8 cellular contexts compared by ENCODE assay signal in genomic region chr14:73644531-73645247, GRCh38. TPM values are rescaled to one million over a fixed set of nuclear protein-coding genes. Genes with fewer than 3 reads are reported as not detected.
DNase-seq lines count a peak whose midpoint lies in the region; TF ChIP-seq lines count a peak whose summit lies in the region.

Gene DNAL1, plus strand, starts transcription at chr14:73644986. Its CDS starts 54 bp downstream, at chr14:73645040.

- no peaks in the 10 kb centered on the region for H3K9me3 Mint-ChIP-seq in HFFc6
- H3K9me3 Mint-ChIP-seq in activated naive CD4-positive, alpha-beta T cell treated with anti-CD3 and anti-CD28 coated beads, Interleukin-2, amount 10 ng/mL, durations not matched to agents 7 days and 5 days, result no peaks in the 10 kb centered on the region

- no peaks in the 10 kb centered on the region; the same call in 1 of the 2 replicates for H3K27me3 Mint-ChIP-seq in HFFc6 (ENCODE audit: insufficient read depth)
- H3K27me3 Mint-ChIP-seq in activated naive CD4-positive, alpha-beta T cell treated with anti-CD3 and anti-CD28 coated beads, Interleukin-2, amount 10 ng/mL, durations not matched to agents 7 days and 5 days, result peaks cover 3% of the 10 kb centered on the region

- H3K4me3 Mint-ChIP-seq in HFFc6, result peak within 1 kb of the TSS; percentile 100
- H3K4me3 Mint-ChIP-seq in activated naive CD4-positive, alpha-beta T cell treated with anti-CD3 and anti-CD28 coated beads, Interleukin-2, amount 10 ng/mL, durations not matched to agents 7 days and 5 days, result peak within 1 kb of the TSS; percentile 94

- in situ Hi-C loops in SK-MEL-5 (cut with HindIII; ENCODE audit: low pct_unique_long_range_greater_than_20kb, low sequenced_read_pairs), result no loop called here

- DNase-seq in GM04503 (ENCODE audit: low read depth) (peak; percentile 62), HFFc6 (peak; percentile 88), NAMALWA (ENCODE audit: low spot score) (peak; percentile 82), SK-MEL-5 (ENCODE audit: low read depth, low spot score) (peak; percentile 87), germinal center (ENCODE audit: low spot score) (peak; percentile 97), non-pigmented ciliary epithelial cell (ENCODE audit: low read depth) (peak; percentile 36), superior temporal gyrus (ENCODE audit: extremely low spot score) (peak; percentile 92)
- peak; percentile 94 for DNase-seq in activated naive CD4-positive, alpha-beta T cell treated with anti-CD3 and anti-CD28 coated beads, Interleukin-2, amount 10 ng/mL, durations not matched to agents 7 days and 5 days

- TF ChIP-seq CTCF in HFFc6 (IDR thresholded peaks at IDR 0.05), result peak; percentile 11; the same call in 1 of the 2 replicates

- H3K36me3 Mint-ChIP-seq in HFFc6 (ENCODE audit: low read depth), result peaks cover 5% of the 10 kb centered on the region
- peaks cover 4% of the 10 kb centered on the region for H3K36me3 Mint-ChIP-seq in activated naive CD4-positive, alpha-beta T cell treated with anti-CD3 and anti-CD28 coated beads, Interleukin-2, amount 10 ng/mL, durations not matched to agents 7 days and 5 days

- H3K4me1 Mint-ChIP-seq in HFFc6 (ENCODE audit: low read depth), result peaks cover 33% of the 10 kb centered on the region
- peaks cover 21% of the 10 kb centered on the region for H3K4me1 Mint-ChIP-seq in activated naive CD4-positive, alpha-beta T cell treated with anti-CD3 and anti-CD28 coated beads, Interleukin-2, amount 10 ng/mL, durations not matched to agents 7 days and 5 days

- peak within 1 kb of the TSS; percentile 97 for H3K27ac Mint-ChIP-seq in HFFc6
- H3K27ac Mint-ChIP-seq in activated naive CD4-positive, alpha-beta T cell treated with anti-CD3 and anti-CD28 coated beads, Interleukin-2, amount 10 ng/mL, durations not matched to agents 7 days and 5 days, result peak within 1 kb of the TSS; percentile 89

- CTCF ChIA-PET in activated naive CD4-positive, alpha-beta T cell treated with anti-CD3 and anti-CD28 coated beads, Interleukin-2, amount 10 ng/mL, durations not matched to agents 7 days and 5 days (lab: Charles Lee), result interaction anchor here (1.1 kb wide), 1 partner anchor 11 kb away, joined by 3 read pairs; no protein-coding TSS in a partner anchor

RNA-seq across cellular contexts. Expression of gene DNAL1, which starts in this region (rescaled TPM):
- total RNA-seq in HFFc6 (2021; fragmentation: NEBNext Ultra II Directional; extraction: Animal tissue kit (Norgen Biotek cat#: 25700)), result 10 to 100 TPM; 13.0 to 17.7 (median 14.7) TPM
- 7.1 and 15.1 TPM in 2 replicates for total RNA-seq in SK-MEL-5 (2014; rRNA removed; shearing (Covaris generic))
- polyA plus RNA-seq in SK-MEL-5 (2015; cell fraction: cytosol; rRNA removed), result 3.5 and 11.0 TPM in 2 replicates
- 6.5 and 9.7 TPM in 2 replicates for polyA plus RNA-seq in SK-MEL-5 (2015; cell fraction: nucleus; rRNA removed)

Comparison
In these comparisons a context has a peak if more than half of its experiments do, and no peak if none do; other contexts are left out.
1. Peak in every context shown above with its lines: DNase-seq.
2. DNase-seq: peak in every context shown above with its lines; median percentile 97 in germinal center; 94 in activated naive CD4-positive, alpha-beta T cell treated with anti-CD3 and anti-CD28 coated beads, Interleukin-2, amount 10 ng/mL, durations not matched to agents 7 days and 5 days; 92 in superior temporal gyrus; 88 in HFFc6; 87 in SK-MEL-5; 82 in NAMALWA; 62 in GM04503; 36 in non-pigmented ciliary epithelial cell.